ENCODE assay signal across 12 cellular contexts in the genomic region with DNA sequence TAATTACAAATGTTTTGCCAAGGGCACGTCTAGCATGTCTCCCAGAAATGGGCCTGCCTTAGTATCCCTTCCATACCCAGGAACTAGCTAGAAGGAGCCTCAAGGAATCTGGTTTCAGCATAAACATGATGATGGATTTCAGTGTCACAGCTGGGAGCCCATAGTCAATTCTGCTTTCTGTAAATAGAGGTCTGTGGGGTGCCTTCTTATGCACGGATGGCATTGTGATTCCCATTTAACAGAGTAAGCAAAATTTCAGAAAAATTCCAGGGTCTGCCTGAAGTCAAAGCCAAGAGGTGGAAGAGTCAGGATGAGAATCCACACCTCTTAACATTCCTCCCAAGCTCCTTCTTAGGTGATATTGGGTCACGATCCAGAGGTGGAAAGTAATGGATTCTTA.
"Had no signal": no experiment of that assay in that cellular context is flagged by ENCODE, and none has a peak within 500 bp of the region (broad histone marks: within the 10 kb centered on the region; RNA-seq: fewer than 3 reads in every experiment).

No MANE protein-coding gene starts in this region.

- H3K4me3 ChIP-seq: adrenal gland, left lung, tibial artery had no signal

- H3K9me3 ChIP-seq: adrenal gland, left lung, tibial artery had no signal

- DNase-seq: activated CD4-positive, alpha-beta T cell treated with anti-CD3 and anti-CD28 coated beads for 36 hours; activated CD4-positive, alpha-beta T cell treated with anti-CD3 and anti-CD28 coated beads, Interleukin-2, amount 50 U/mL, for 48 hours; activated gamma-delta T cell; adrenal gland; effector memory CD8-positive, alpha-beta T cell; left lung; nephron progenitor cell; occipital lobe; stimulated activated naive CD8-positive, alpha-beta T cell treated with anti-CD3 and anti-CD28 coated beads, Interleukin-15, Interleukin-2, amounts not matched to agents 100 U/mL and 50 U/mL, for 24 hours; substantia nigra; tibial artery; WERI-Rb-1 had no signal

- ATAC-seq: activated CD4-positive, alpha-beta T cell treated with anti-CD3 and anti-CD28 coated beads for 36 hours; effector memory CD8-positive, alpha-beta T cell; left lung; stimulated activated naive CD8-positive, alpha-beta T cell treated with anti-CD3 and anti-CD28 coated beads, Interleukin-15, Interleukin-2, amounts not matched to agents 100 U/mL and 50 U/mL, for 24 hours had no signal

- H3K36me3 ChIP-seq: adrenal gland, WERI-Rb-1 had no signal

- H3K27me3 ChIP-seq: adrenal gland, left lung, tibial artery had no signal

- H3K27ac ChIP-seq: adrenal gland, left lung, tibial artery, WERI-Rb-1 had no signal

- H3K4me1 ChIP-seq: adrenal gland, tibial artery had no signal
